In genomic region chr5:112186401-112186990, GRCh38 we compare ENCODE assay signal across 8 cellular contexts.
A peak's percentile ranks its signal among the peaks of the same experiment; 100 is the strongest.
DNase-seq lines count a peak whose midpoint lies in the region; ATAC-seq and TF ChIP-seq lines count a peak whose summit lies in the region.

No MANE protein-coding gene starts in this region.

- intact Hi-C loops in aorta (cut with DNase I) = no loop called here

- no peaks in the 10 kb centered on the region for H3K9me3 ChIP-seq in aorta (ENCODE audit: control insufficient read depth, low read length)

- WGBS in aorta, 2 donors = 75% methylated on average over 4 of the region's 4 CpGs

- TF ChIP-seq CTCF in WI38 (IDR thresholded peaks at IDR 0.05; ENCODE audit: low read depth, low read length) = peak; percentile 31; the same call in 1 of the 2 replicates

- H3K4me3 ChIP-seq in WI38 (ENCODE audit: low read depth, low read length) (no peak overlapping the region), aorta (ENCODE audit: low read length in 2 of 2) (no peak overlapping the region)

- no peak overlapping the region for H3K27ac ChIP-seq in aorta (ENCODE audit: low read depth in 1 of 2, low read length in 2 of 2)

- DNase-seq in activated CD4-positive, alpha-beta T cell treated with anti-CD3 and anti-CD28 coated beads for 48 hours = peak; percentile 14
- DNase-seq in activated CD4-positive, alpha-beta T cell treated with anti-CD3 and anti-CD28 coated beads for 4 hours = no peak
- DNase-seq in Kasumi-1 (lab: John Stamatoyannopoulos, UW) = peak; percentile 66 to 73
- DNase-seq in hepatic stellate cell (ENCODE audit: low spot score) = peak; percentile 30
- DNase-seq in NK-92 (lab: John Stamatoyannopoulos, UW; ENCODE audit: unreplicated experiment) = no peak
- no peak for DNase-seq in aorta

- no peaks in the 10 kb centered on the region for H3K27me3 ChIP-seq in aorta (ENCODE audit: control insufficient read depth in 1 of 2, insufficient read depth in 2 of 2, low read length in 1 of 2)

- ATAC-seq in aorta (ENCODE audit: low FRiP score) (no peak), HG02870 (IDR thresholded peaks at IDR 0.05; ENCODE audit: unreplicated experiment) (no peak)

- H3K4me1 ChIP-seq in aorta (ENCODE audit: control insufficient read depth in 1 of 2, insufficient read depth in 2 of 2, low read length in 2 of 2) = no peaks in the 10 kb centered on the region

- peaks cover 0 to 2% of the 10 kb centered on the region in 2 donors for H3K36me3 ChIP-seq in aorta (ENCODE audit: control insufficient read depth in 1 of 2, insufficient read depth in 2 of 2, low read length in 1 of 2)

Comparison
In these comparisons a context has a peak if more than half of its experiments do, and no peak if none do; other contexts are left out.
1. DNase-seq: peak in activated CD4-positive, alpha-beta T cell treated with anti-CD3 and anti-CD28 coated beads for 48 hours (single experiment), Kasumi-1 (2 of 2) and hepatic stellate cell (single experiment); none in activated CD4-positive, alpha-beta T cell treated with anti-CD3 and anti-CD28 coated beads for 4 hours (0 of 2), NK-92 (single experiment) and aorta (0 of 2).